ENCODE assay signal across 8 cellular contexts in the genomic region with DNA sequence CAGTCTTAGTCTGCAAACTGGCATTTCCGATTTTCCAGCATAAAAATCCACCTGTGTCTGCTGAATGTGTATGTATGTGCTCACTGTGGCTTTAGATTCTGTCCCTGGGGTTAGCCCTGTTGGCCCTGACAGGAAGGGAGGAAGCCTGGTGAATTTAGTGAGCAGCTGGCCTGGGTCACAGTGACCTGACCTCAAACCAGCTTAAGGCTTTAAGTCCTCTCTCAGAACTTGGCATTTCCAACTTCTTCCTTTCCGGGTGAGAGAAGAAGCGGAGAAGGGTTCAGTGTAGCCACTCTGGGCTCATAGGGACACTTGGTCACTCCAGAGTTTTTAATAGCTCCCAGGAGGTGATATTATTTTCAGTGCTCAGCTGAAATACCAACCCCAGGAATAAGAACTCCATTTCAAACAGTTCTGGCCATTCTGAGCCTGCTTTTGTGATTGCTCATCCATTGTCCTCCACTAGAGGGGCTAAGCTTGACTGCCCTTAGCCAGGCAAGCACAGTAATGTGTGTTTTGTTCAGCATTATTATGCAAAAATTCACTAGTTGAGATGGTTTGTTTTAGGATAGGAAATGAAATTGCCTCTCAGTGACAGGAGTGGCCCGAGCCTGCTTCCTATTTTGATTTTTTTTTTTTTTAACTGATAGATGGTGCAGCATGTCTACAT. TPM values are rescaled to one million over a fixed set of nuclear protein-coding genes. Genes with fewer than 3 reads are reported as not detected.
DNase-seq lines count a peak whose midpoint lies in the region; ATAC-seq, FAIRE-seq and TF ChIP-seq lines count a peak whose summit lies in the region.

No MANE protein-coding gene starts in this region.

- no peak overlapping the region for H3K4me3 Mint-ChIP-seq in glutamatergic neuron (ENCODE audit: unreplicated experiment)

- no peak overlapping the region for H3K4me2 ChIP-seq in smooth muscle cell

- H3K27me3 ChIP-seq in A673 (replicated peaks; ENCODE audit: insufficient read depth, low read depth, low read length, poor library complexity) (no peaks in the 10 kb centered on the region), smooth muscle cell (ENCODE audit: low read depth) (no peaks in the 10 kb centered on the region), small intestine (ENCODE audit: control insufficient read depth in 2 of 2, insufficient read depth in 2 of 2, low read length in 2 of 2) (no peaks in the 10 kb centered on the region)

- H3K9me3 Mint-ChIP-seq in glutamatergic neuron (ENCODE audit: unreplicated experiment) = peaks cover 2% of the 10 kb centered on the region

- peaks cover 44% of the 10 kb centered on the region for H3K4me1 ChIP-seq in A673 (ENCODE audit: insufficient read depth, low read length, poor library complexity, severe bottlenecking)
- peaks cover 56% of the 10 kb centered on the region for H3K4me1 ChIP-seq in smooth muscle cell (ENCODE audit: low read depth)
- no peaks in the 10 kb centered on the region for H3K4me1 ChIP-seq in small intestine (ENCODE audit: control insufficient read depth in 2 of 2, insufficient read depth in 1 of 2, low read depth in 1 of 2, low read length in 1 of 2)

- peaks cover 47% of the 10 kb centered on the region for H3K36me3 ChIP-seq in A673 (ENCODE audit: insufficient read depth, low read length, poor library complexity, severe bottlenecking)
- H3K36me3 ChIP-seq in smooth muscle cell (ENCODE audit: low read depth) = peaks cover 3% of the 10 kb centered on the region
- peaks cover 11 to 17% of the 10 kb centered on the region in 2 donors for H3K36me3 ChIP-seq in small intestine (ENCODE audit: control insufficient read depth in 2 of 2, insufficient read depth in 2 of 2, low read length in 2 of 2)

- FAIRE-seq in small intestine (lab: Jason Lieb, UNC) = no peak

- BruUV-seq in A673 (replicated peaks; lab: Mats Ljungman, UMichigan) = no TSS peak

- POLR2A ChIA-PET in A673 (lab: Charles Lee; ENCODE audit: low non-redundant PET) = no interaction called here

- H3K27ac Mint-ChIP-seq in glutamatergic neuron (ENCODE audit: unreplicated experiment) = peak overlapping the region; percentile 59

- intact Hi-C loops in A673 (cut with micrococcal nuclease; ENCODE audit: unreplicated experiment) = loop anchor here (5.0 kb wide), 4 partner anchors 139 to 696 kb away; a partner anchor contains a TSS

- H3K27me3 Mint-ChIP-seq in glutamatergic neuron (ENCODE audit: unreplicated experiment) = peaks cover 8% of the 10 kb centered on the region

- H3K9ac ChIP-seq in smooth muscle cell (ENCODE audit: low read depth) = no peak overlapping the region

- peaks cover 32% of the 10 kb centered on the region for H3K4me1 Mint-ChIP-seq in glutamatergic neuron (ENCODE audit: low read depth, unreplicated experiment)

- WGBS in smooth muscle cell (ENCODE audit: low lambda C conversion rate) = 59% methylated on average over 4 of the region's 4 CpGs
- WGBS in small intestine, 3 donors = 70 to 83% (median 81%) methylated on average over 4 of the region's 4 CpGs

- H3K4me3 ChIP-seq in A673 (ENCODE audit: low read depth, low read length, poor library complexity, severe bottlenecking) (no peak overlapping the region), smooth muscle cell (no peak overlapping the region), small intestine (ENCODE audit: low read depth in 1 of 2, low read length in 2 of 2) (no peak overlapping the region)

- CTCF ChIA-PET in A673 (lab: Charles Lee) = interaction anchor here (1.3 to 1.4 kb wide), 2 partner anchors 177 to 305 kb away, joined by 4 read pairs; a partner anchor contains a TSS

- peak; percentile 72 for DNase-seq in A673 (ENCODE audit: low spot score)
- no peak for DNase-seq in glutamatergic neuron
- no peak for DNase-seq in smooth muscle cell (lab: John Stamatoyannopoulos, UW; ENCODE audit: unreplicated experiment)
- DNase-seq in activated CD4-positive, CD25-positive, alpha-beta regulatory T cell (lab: John Stamatoyannopoulos, UW) = no peak
- DNase-seq in small intestine = no peak

- H3K79me2 ChIP-seq in smooth muscle cell (ENCODE audit: low read depth) = peaks cover 15% of the 10 kb centered on the region

- H3K36me3 Mint-ChIP-seq in glutamatergic neuron (ENCODE audit: unreplicated experiment) = no peaks in the 10 kb centered on the region

- TF ChIP-seq CTCF in A673 (conservative IDR thresholded peaks at IDR 0.05; ENCODE audit: low read depth, low read length) = peak; percentile 70
- TF ChIP-seq CTCF in glutamatergic neuron (IDR thresholded peaks at IDR 0.05; ENCODE audit: partially characterized antibody, unreplicated experiment) = peak; percentile 67
- TF ChIP-seq CTCF in smooth muscle cell (IDR thresholded peaks at IDR 0.05; ENCODE audit: borderline replicate concordance, insufficient read depth, poor library complexity, severe bottlenecking) = peak; percentile 40

- H4K20me1 ChIP-seq in smooth muscle cell (ENCODE audit: low read depth) = peaks cover 13% of the 10 kb centered on the region

- ATAC-seq in GM18909 (IDR thresholded peaks at IDR 0.05; ENCODE audit: poor library complexity, unreplicated experiment) = peak; percentile 39
- peak; percentile 43 for ATAC-seq in SK-N-SH treated with all-trans-retinoic acid at 6 μM for 48 hours
- no peak for ATAC-seq in HG03571 (IDR thresholded peaks at IDR 0.05; ENCODE audit: unreplicated experiment)

- H2AFZ ChIP-seq in smooth muscle cell (ENCODE audit: low read depth) = no peak overlapping the region

- H3K27ac ChIP-seq in A673 (ENCODE audit: low read depth, low read length, poor library complexity, severe bottlenecking) (peak overlapping the region; percentile 96), smooth muscle cell (ENCODE audit: low read depth) (no peak overlapping the region), small intestine (ENCODE audit: low read depth in 1 of 2, low read length in 1 of 2) (peak overlapping the region in 1 of 2 donors; percentile 22)

- no peaks in the 10 kb centered on the region for H3K9me3 ChIP-seq in A673 (ENCODE audit: low read depth, low read length, poor library complexity, severe bottlenecking)
- H3K9me3 ChIP-seq in smooth muscle cell (replicated peaks; ENCODE audit: low read depth) = no peaks in the 10 kb centered on the region
- H3K9me3 ChIP-seq in small intestine (ENCODE audit: control insufficient read depth, low read depth) = no peaks in the 10 kb centered on the region

- peaks cover 17% of the 10 kb centered on the region for H3F3A ChIP-seq in smooth muscle cell (ENCODE audit: low read depth)

TF ChIP-seq in SK-N-SH treated with all-trans-retinoic acid at 6 μM for 48 hours, 23 proteins besides CTCF, POLR2A, EP300 and RAD21:
- TF ChIP-seq ZFP30 (CRISPR knock-in tag; IDR thresholded peaks at IDR 0.05) (no peak), ESRRG (CRISPR knock-in tag; IDR thresholded peaks at IDR 0.05) (no peak), RARB (CRISPR knock-in tag; IDR thresholded peaks at IDR 0.05) (no peak), ZNF565 (CRISPR knock-in tag; conservative IDR thresholded peaks at IDR 0.05; ENCODE audit: low read depth) (no peak)

RNA-seq across cellular contexts. Expression of a gene that starts 2.5 kb away (rescaled TPM):
- total RNA-seq in A673 (2021) (319 and 349 TPM in 2 replicates), glutamatergic neuron (ENCODE audit: unreplicated experiment) (2.9 TPM), smooth muscle cell (220 and 274 TPM in 2 replicates)
- polyA plus RNA-seq in smooth muscle cell (256 and 308 TPM in 2 replicates), small intestine (10 to 100 TPM in 1 of 3 donors, 1 to 10 TPM in 2; 2.2 to 19.5 (median 5.4) TPM)

RNA-seq across cellular contexts. Expression of a gene that starts 47.6 kb away (rescaled TPM):
- total RNA-seq in A673 (2021) (71.8 and 81.3 TPM in 2 replicates), glutamatergic neuron (ENCODE audit: unreplicated experiment) (41.0 TPM), smooth muscle cell (34.2 TPM in 2 replicates)
- polyA plus RNA-seq in smooth muscle cell (11.4 and 12.0 TPM in 2 replicates), small intestine (10 to 100 TPM in 2 of 3 donors, 1 to 10 TPM in 1; 9.5 to 11.2 (median 10.3) TPM)

Comparison
In these comparisons a context has a peak if more than half of its experiments do, and no peak if none do; other contexts are left out.
1. RNA of a gene that starts 2.5 kb away (total RNA-seq): 319 to 349 TPM in A673 and 220 to 274 TPM in smooth muscle cell; 2.9 TPM in glutamatergic neuron (single experiment); every median in the first group is over 10 times any median in the second.
2. Peak in every context shown above with its lines, with median percentiles within 50 percentile points of each other: CTCF ChIP-seq.